ENCODE assay signal across 8 cellular contexts in the genomic region with DNA sequence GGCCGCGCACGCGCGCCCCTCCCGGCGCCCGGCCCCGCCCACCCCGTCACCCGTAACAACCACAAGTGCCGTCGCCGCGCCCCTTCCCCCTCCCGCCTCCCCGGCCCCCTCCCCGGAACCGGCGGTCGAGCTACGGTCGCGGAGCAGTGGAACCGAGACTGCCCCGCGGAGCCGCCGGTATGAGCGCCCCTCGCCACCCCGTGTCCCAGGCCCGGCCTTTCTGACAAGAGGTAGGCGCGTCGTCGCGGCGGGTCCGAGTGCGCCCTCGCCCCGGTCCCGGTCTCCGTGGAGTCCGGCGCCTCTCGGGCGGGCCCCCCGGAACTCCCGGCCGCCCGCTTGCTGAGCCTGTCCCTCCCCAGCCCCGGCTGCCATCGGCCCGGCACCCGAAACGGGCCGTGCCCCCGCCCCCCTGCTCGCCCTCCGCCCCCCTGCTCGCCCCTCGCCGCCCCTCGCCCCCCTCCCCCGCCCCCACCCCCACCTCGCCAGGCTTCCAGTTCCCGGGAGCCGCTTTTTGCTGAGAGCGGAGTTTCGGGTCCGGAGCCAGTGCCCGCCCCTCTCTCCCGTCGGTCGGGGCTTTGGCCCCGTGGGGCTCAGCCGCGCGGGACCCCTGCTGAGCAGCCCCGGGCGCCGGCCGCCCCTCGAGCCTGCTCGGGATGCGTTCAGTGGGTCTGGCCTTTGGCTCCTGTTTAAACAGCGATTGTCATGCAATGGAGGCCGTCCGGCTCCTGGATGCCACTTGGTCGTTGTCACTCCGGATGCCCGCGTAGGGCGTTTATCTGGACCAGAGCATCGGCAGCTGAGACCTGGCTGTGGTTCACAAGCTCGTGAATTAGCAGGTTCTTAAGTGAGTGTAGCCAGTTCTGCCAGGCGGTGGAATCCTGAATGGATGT. TPM values are rescaled to one million over a fixed set of nuclear protein-coding genes. Genes with fewer than 3 reads are reported as not detected.
A peak's percentile ranks its signal among the peaks of the same experiment; 100 is the strongest.
DNase-seq lines count a peak whose midpoint lies in the region; ATAC-seq, FAIRE-seq and TF ChIP-seq lines count a peak whose summit lies in the region.

A gene (plus strand): TSS at position 92 of the 890 bp plus-strand sequence. CDS start 2,628 bp downstream, outside the sequence.

- H3K79me2 ChIP-seq in DND-41 (ENCODE audit: insufficient read depth, low read length) (peaks cover 11% of the 10 kb centered on the region), H1 (ENCODE audit: control insufficient read depth in 1 of 2, insufficient read depth in 2 of 2, low read length in 2 of 2) (peaks cover 0 to 8% of the 10 kb centered on the region in 2 experiments; a peak in 1 of 4 replicates)

- no peak for TF ChIP-seq EP300 in H1 (IDR thresholded peaks at IDR 0.05; ENCODE audit: borderline replicate concordance in 1 of 2, low read depth in 2 of 2, low read length in 2 of 2)

- peaks cover 28% of the 10 kb centered on the region for H3K36me3 ChIP-seq in DND-41 (ENCODE audit: insufficient read depth, low read length)
- peaks cover 0 to 22% (median 2%) of the 10 kb centered on the region in 4 experiments; a peak in 4 of 8 replicates for H3K36me3 ChIP-seq in H1 (ENCODE audit: control insufficient read depth in 2 of 4, insufficient read depth in 4 of 4, low read length in 3 of 4)

- H3K18ac ChIP-seq in H1 (ENCODE audit: extremely low read depth, low read length) = peak within 1 kb of the TSS; percentile 98

- H3K27me3 ChIP-seq in DND-41 (ENCODE audit: insufficient read depth, low read length, poor library complexity) (no peaks in the 10 kb centered on the region), H1 (replicated peaks in 1 of 4; ENCODE audit: control insufficient read depth in 3 of 4, extremely low read depth in 1 of 4, insufficient read depth in 3 of 4, low read length in 3 of 4) (no peaks in the 10 kb centered on the region), mononuclear cell (ENCODE audit: insufficient read depth, low read length) (no peaks in the 10 kb centered on the region)

- ATAC-seq in DND-41 (ENCODE audit: insufficient read depth, low read depth) = peak; percentile 51
- ATAC-seq in GM21723 (IDR thresholded peaks at IDR 0.05; ENCODE audit: unreplicated experiment) = peak; percentile 39

- peak within 1 kb of the TSS; percentile 88 for H4K8ac ChIP-seq in H1 (ENCODE audit: extremely low read depth, insufficient read depth, low read length)

- H2AFZ ChIP-seq in DND-41 (ENCODE audit: low read depth, low read length) (peak within 1 kb of the TSS; percentile 82), H1 (ENCODE audit: low read length) (peak within 1 kb of the TSS; percentile 92)

- no peak within 1 kb of the TSS for H2BK20ac ChIP-seq in H1 (ENCODE audit: low read length)

- H3K4me2 ChIP-seq in DND-41 (ENCODE audit: insufficient read depth, low read length) (peak within 1 kb of the TSS; percentile 98), H1 (ENCODE audit: insufficient read depth in 1 of 2, low read depth in 2 of 2, low read length in 2 of 2) (peak within 1 kb of the TSS; percentile 90 to 95)

- H3K9me3 ChIP-seq in DND-41 (ENCODE audit: insufficient read depth, low read length, severe bottlenecking) (peaks cover 13% of the 10 kb centered on the region), H1 (ENCODE audit: insufficient read depth in 2 of 2, low read depth in 1 of 2, low read length in 1 of 2) (no peaks in the 10 kb centered on the region; a peak in 1 of 4 replicates), mononuclear cell (ENCODE audit: low read depth, low read length) (peaks cover 5% of the 10 kb centered on the region)

- H3K23me2 ChIP-seq in H1 (ENCODE audit: low read depth, low read length) = peaks cover 5% of the 10 kb centered on the region; the same call in 1 of the 2 replicates

- H2AK5ac ChIP-seq in H1 (ENCODE audit: low read depth, low read length) = 0 out of 2 replicates have a peak within 1 kb of the TSS, but pooled peaks have one; percentile 11

- no peak for FAIRE-seq in H1 (lab: Jason Lieb, UNC)

- H4K5ac ChIP-seq in H1 (ENCODE audit: insufficient read length, low read depth, low read length) = peak within 1 kb of the TSS; percentile 80

- H3K14ac ChIP-seq in H1 (ENCODE audit: insufficient read length) = no peak within 1 kb of the TSS

- H3K27ac ChIP-seq in DND-41 (ENCODE audit: low read length) = peak within 1 kb of the TSS; percentile 93
- H3K27ac ChIP-seq in H1 (ENCODE audit: low read depth, low read length) = peak within 1 kb of the TSS; percentile 78
- peak within 1 kb of the TSS; percentile 92 for H3K27ac ChIP-seq in substantia nigra (ENCODE audit: low read depth, low read length, poor library complexity, severe bottlenecking)

- TF ChIP-seq CTCF in DND-41 (IDR thresholded peaks at IDR 0.05; ENCODE audit: borderline replicate concordance, extremely low read depth, low read length, poor library complexity, severe bottlenecking) = no peak
- TF ChIP-seq CTCF in LNCaP clone FGC (IDR thresholded peaks at IDR 0.05; ENCODE audit: control insufficient read depth, extremely low read depth, insufficient read depth) = 0 out of 2 replicates have a peak, but pooled peaks have one; percentile 6
- TF ChIP-seq CTCF in H1 (IDR thresholded peaks at IDR 0.05; ENCODE audit: control extremely low read depth in 1 of 3, insufficient read depth in 1 of 3, low read depth in 1 of 3, low read length in 3 of 3) = no peak

- CTCF ChIA-PET in H1 (lab: Charles Lee; ENCODE audit: partially characterized antibody) = interaction anchor here (1.2 to 1.5 kb wide), 3 partner anchors 9 to 54 kb away, joined by 3 to 5 read pairs (median 4); no protein-coding TSS in a partner anchor

- peak within 1 kb of the TSS; percentile 57 for H3K56ac ChIP-seq in H1 (replicated peaks; ENCODE audit: insufficient read length, low read depth, low read length)

- H3K4me3 ChIP-seq in DND-41 (ENCODE audit: low read depth in 1 of 2, low read length in 2 of 2) (peak within 1 kb of the TSS; percentile 72 to 80), LNCaP clone FGC (ENCODE audit: low read depth, low read length) (peak within 1 kb of the TSS; percentile 64), H1 (ENCODE audit: extremely low read depth in 1 of 4, insufficient read depth in 2 of 4, low read depth in 3 of 4, low read length in 4 of 4) (peak within 1 kb of the TSS; percentile 73 to 96 (median 76)), mononuclear cell (ENCODE audit: low read length) (peak within 1 kb of the TSS; percentile 86)

- no peak within 1 kb of the TSS for H3K23ac ChIP-seq in H1 (ENCODE audit: insufficient read length)

- peak in 1 of 2 experiments; percentile 4; a peak in 1 of 4 replicates for TF ChIP-seq RAD21 in H1 (IDR thresholded peaks at IDR 0.05 in 1 of 2, conservative IDR thresholded peaks at IDR 0.05 in 1 of 2; ENCODE audit: low read depth in 2 of 2, low read length in 2 of 2)

- no peak for TF ChIP-seq POLR2A in H1 (IDR thresholded peaks at IDR 0.05; ENCODE audit: control extremely low read depth in 1 of 2, low read depth in 2 of 2, low read length in 2 of 2)

- POLR2A ChIA-PET in H1 (lab: Charles Lee; ENCODE audit: partially characterized antibody) = interaction anchor here (0.5 to 1.8 kb wide), 7 partner anchors 10 to 1282 kb away, joined by 3 to 8 read pairs (median 6); no protein-coding TSS in a partner anchor

- H3K9ac ChIP-seq in DND-41 (ENCODE audit: low read depth, low read length) = peak within 1 kb of the TSS; percentile 81
- H3K9ac ChIP-seq in H1 (replicated peaks in 1 of 4; ENCODE audit: extremely low read depth in 1 of 4, low read depth in 3 of 4, low read length in 3 of 4) = peak within 1 kb of the TSS; percentile 65 to 79 (median 73)

- 0 out of 2 replicates have a peak, but pooled peaks cover 2% of the 10 kb centered on the region for H4K20me1 ChIP-seq in DND-41 (ENCODE audit: insufficient read depth, low read length)
- H4K20me1 ChIP-seq in H1 (replicated peaks in 1 of 2; ENCODE audit: control insufficient read depth in 1 of 2, insufficient read depth in 2 of 2, low read length in 2 of 2) = no peaks in the 10 kb centered on the region

- H2BK5ac ChIP-seq in H1 (ENCODE audit: low read depth, low read length) = peak within 1 kb of the TSS; percentile 63; the same call in 1 of the 2 replicates

- 5% methylated on average over 13 of the region's 99 CpGs; no CpG with 5 or more reads in 1 of the 2 experiments for WGBS in H1 (ENCODE audit: extremely low coverage in 1 of 2, insufficient coverage in 1 of 2, insufficient read length in 1 of 2, insufficient replicate concordance in 2 of 2, low coverage in 1 of 2, low lambda C conversion rate in 2 of 2, missing lambda C conversion rate in 1 of 2), 2 experiments

- peak; percentile 26 for DNase-seq in DND-41
- DNase-seq in LNCaP clone FGC (ENCODE audit: low read depth) = no peak
- peak; percentile 50 for DNase-seq in activated CD4-positive, alpha-beta T cell treated with anti-CD3 and anti-CD28 coated beads for 48 hours
- DNase-seq in H1 (ENCODE audit: low read depth in 1 of 2, low spot score in 2 of 2) = peak; percentile 29 to 69
- peak in 18 of 49 donors; percentile 32 to 79 (median 52) for DNase-seq in substantia nigra (lab: John Stamatoyannopoulos, UW)
- no peak for DNase-seq in amniotic stem cell (lab: John Stamatoyannopoulos, UW)

- peaks cover 2% of the 10 kb centered on the region for H3K79me1 ChIP-seq in H1 (ENCODE audit: low read depth, low read length)

- H4K91ac ChIP-seq in H1 (replicated peaks; ENCODE audit: insufficient read length, low read length) = peak within 1 kb of the TSS; percentile 20

- no peak within 1 kb of the TSS for H2BK120ac ChIP-seq in H1 (replicated peaks; ENCODE audit: low read depth, low read length)

- peak within 1 kb of the TSS; percentile 2 for H3K4ac ChIP-seq in H1 (replicated peaks; ENCODE audit: insufficient read length, low read depth, low read length)

- H3K4me1 ChIP-seq in DND-41 (ENCODE audit: insufficient read depth, low read length) (peaks cover 24% of the 10 kb centered on the region), H1 (replicated peaks in 1 of 4; ENCODE audit: control insufficient read depth in 3 of 4, insufficient read depth in 4 of 4, low read length in 3 of 4) (peaks cover 4 to 12% (median 10%) of the 10 kb centered on the region in 4 experiments), mononuclear cell (ENCODE audit: insufficient read depth, low read length) (peaks cover 69% of the 10 kb centered on the region)

- H2BK15ac ChIP-seq in H1 (ENCODE audit: low read length) = peak within 1 kb of the TSS; percentile 92

- 0 out of 2 replicates have a peak within 1 kb of the TSS, but pooled peaks have one; percentile 4 for H2BK12ac ChIP-seq in H1 (ENCODE audit: low read depth, low read length)

TF ChIP-seq in H1, 55 proteins besides CTCF, POLR2A, EP300 and RAD21 (continues in another document):
- TF ChIP-seq HDAC6 (IDR thresholded peaks at IDR 0.05; ENCODE audit: low read depth, low read length) (no peak), RXRA (IDR thresholded peaks at IDR 0.05; ENCODE audit: insufficient read depth, low read depth, low read length) (no peak)

RNA-seq across cellular contexts. Expression of the gene that starts here (rescaled TPM):
- total RNA-seq in H1 (2021; fragmentation: NEBNext Ultra II Directional; extraction: Animal tissue kit (Norgen Biotek cat#: 25700)) = 74.4 TPM in 2 replicates
- 27.2 and 42.7 TPM in 2 replicates for polyA plus RNA-seq in H1 (2011; rRNA removed)
- polyA plus RNA-seq in H1 (2011; cell fraction: cytosol; rRNA removed) = 18.7 TPM
- 73.2 TPM for polyA plus RNA-seq in H1 (2011; cell fraction: nucleus; rRNA removed)
- 40.4 to 51.0 TPM (median 49.2 TPM) in 4 replicates for polyA plus RNA-seq in H1 (2012, experiment 1 of 2)
- polyA plus RNA-seq in H1 (2012, experiment 2 of 2) = 8.8 TPM
- polyA plus RNA-seq in H1 (2013, experiment 1 of 2) = 63.8 TPM
- 57.5 TPM for polyA plus RNA-seq in H1 (2013, experiment 2 of 2)
- 23.0 and 24.1 TPM in 2 replicates for polyA minus RNA-seq in H1 (2011; rRNA and poly(A)+ RNA removed)
- 30.6 TPM for polyA minus RNA-seq in H1 (2011; cell fraction: cytosol; rRNA and poly(A)+ RNA removed)
- polyA minus RNA-seq in H1 (2011; cell fraction: nucleus; rRNA and poly(A)+ RNA removed) = 45.3 TPM
- 74.6 TPM for total RNA-seq in mononuclear cell

Comparison
In these comparisons a context has a peak if more than half of its experiments do, and no peak if none do; other contexts are left out.
1. DNase-seq: peak in DND-41 (single experiment), activated CD4-positive, alpha-beta T cell treated with anti-CD3 and anti-CD28 coated beads for 48 hours (single experiment) and H1 (2 of 2); none in LNCaP clone FGC (single experiment) and amniotic stem cell (single experiment).
2. Peak in every context shown above with its lines, with median percentiles within 50 percentile points of each other: H3K27ac ChIP-seq and H3K4me3 ChIP-seq.